ENCODE assay signal across 8 cellular contexts in genomic region chr17:80254396-80255241, GRCh38. TPM values are rescaled to one million over a fixed set of nuclear protein-coding genes. Genes with fewer than 3 reads are reported as not detected.
DNase-seq lines count a peak whose midpoint lies in the region; ATAC-seq and TF ChIP-seq lines count a peak whose summit lies in the region.

No MANE protein-coding gene starts in this region.

- no peak overlapping the region for H3K9ac ChIP-seq in HUES64 (ENCODE audit: low read depth, low read length)

- in situ Hi-C loops in T47D (cut with HindIII; ENCODE audit: low pct_unique_long_range_greater_than_20kb, low sequenced_read_pairs), result no loop called here

- H3K4me1 Mint-ChIP-seq in T-helper 17 cell, result peaks cover 36% of the 10 kb centered on the region
- peaks cover 9% of the 10 kb centered on the region for H3K4me1 Mint-ChIP-seq in mesothelial cell of epicardium

- no peak for TF ChIP-seq CTCF in mesothelial cell of epicardium (IDR thresholded peaks at IDR 0.05; ENCODE audit: unreplicated experiment)

- H3K4me3 Mint-ChIP-seq in T-helper 17 cell (peak overlapping the region; percentile 73), mesothelial cell of epicardium (no peak overlapping the region)

- no peaks in the 10 kb centered on the region for H3K79me2 ChIP-seq in ACC112 (ENCODE audit: control insufficient read depth, insufficient read depth, low read length, unreplicated experiment)

- H2AFZ ChIP-seq in ACC112 (ENCODE audit: low read length, unreplicated experiment), result no peak overlapping the region

- no peaks in the 10 kb centered on the region for H3K36me3 Mint-ChIP-seq in T-helper 17 cell (ENCODE audit: low read depth)
- peaks cover 8% of the 10 kb centered on the region for H3K36me3 Mint-ChIP-seq in mesothelial cell of epicardium

- H3K27ac Mint-ChIP-seq in T-helper 17 cell (peak overlapping the region; percentile 96), mesothelial cell of epicardium (peak overlapping the region; percentile 81)

- ATAC-seq in GM18867 (IDR thresholded peaks at IDR 0.05; ENCODE audit: unreplicated experiment) (peak; percentile 45), T-helper 17 cell (peak; percentile 57)

- H3K27me3 Mint-ChIP-seq in T-helper 17 cell (no peaks in the 10 kb centered on the region), mesothelial cell of epicardium (ENCODE audit: low read depth) (no peaks in the 10 kb centered on the region)

- H3K9me3 Mint-ChIP-seq in mesothelial cell of epicardium, result no peaks in the 10 kb centered on the region

- DNase-seq in T-helper 17 cell (no peak), T47D (ENCODE audit: low read depth in 1 of 2, low spot score in 1 of 2) (peak; percentile 88 to 94), mesothelial cell of epicardium (ENCODE audit: low spot score in 2 of 2, unreplicated experiment in 2 of 2) (no peak), hypothalamus (lab: John Stamatoyannopoulos, UW) (no peak)

- H3K9me3 ChIP-seq in HUES64 (ENCODE audit: insufficient read depth, low read depth, low read length) (no peaks in the 10 kb centered on the region), T-helper 17 cell (ENCODE audit: control insufficient read depth, low read length, poor library complexity, severe bottlenecking) (no peaks in the 10 kb centered on the region)

- no peaks in the 10 kb centered on the region for H3K27me3 ChIP-seq in ACC112 (ENCODE audit: insufficient read depth, low read length)
- no peaks in the 10 kb centered on the region for H3K27me3 ChIP-seq in HUES64 (ENCODE audit: insufficient read depth, low read length)

- H3K36me3 ChIP-seq in ACC112 (ENCODE audit: insufficient read depth, low read length), result no peaks in the 10 kb centered on the region
- peaks cover 6% of the 10 kb centered on the region; the same call in 1 of the 2 replicates for H3K36me3 ChIP-seq in HUES64 (ENCODE audit: insufficient read depth, low read length)
- no peaks in the 10 kb centered on the region for H3K36me3 ChIP-seq in urinary bladder (ENCODE audit: insufficient read depth)

- H3K4me3 ChIP-seq in ACC112 (ENCODE audit: low read depth, low read length) (peak overlapping the region; percentile 23; the same call in 1 of the 2 replicates), HUES64 (ENCODE audit: low read length) (no peak overlapping the region), urinary bladder (ENCODE audit: low read depth, low read length) (no peak overlapping the region)

- WGBS in HUES64, result 90% methylated on average over 13 of the region's 13 CpGs
- 66% methylated on average over 13 of the region's 13 CpGs for WGBS in urinary bladder

- H3K27ac ChIP-seq in ACC112 (ENCODE audit: low read depth, low read length), result peak overlapping the region; percentile 91
- H3K27ac ChIP-seq in HUES64 (ENCODE audit: low read depth, low read length), result peak overlapping the region; percentile 41
- peak overlapping the region; percentile 65 for H3K27ac ChIP-seq in urinary bladder (ENCODE audit: low read depth)

- H3K4me1 ChIP-seq in ACC112 (ENCODE audit: control insufficient read depth, insufficient read depth, low read length, unreplicated experiment) (peaks cover 24% of the 10 kb centered on the region), HUES64 (ENCODE audit: insufficient read depth, low read length) (peaks cover 9% of the 10 kb centered on the region; the same call in 1 of the 2 replicates), urinary bladder (ENCODE audit: insufficient read depth) (peaks cover under 1% of the 10 kb centered on the region)

RNA-seq across cellular contexts. Expression of gene RNF213, which starts 6.0 kb away (rescaled TPM):
- 13.8 TPM for polyA plus RNA-seq in HUES64 (2013, experiment 1 of 2)
- 20.4 TPM for polyA plus RNA-seq in HUES64 (2013, experiment 2 of 2)
- 100 to 1,000 TPM; 528 to 571 TPM for total RNA-seq in T-helper 17 cell
- 62.6 to 76.7 TPM (median 63.4 TPM) in 3 replicates for total RNA-seq in mesothelial cell of epicardium
- 81.5 TPM for total RNA-seq in urinary bladder
- polyA plus RNA-seq in urinary bladder, result 37.2 TPM

RNA-seq across cellular contexts. Expression of gene SLC26A11, which starts 34.4 kb away (rescaled TPM):
- polyA plus RNA-seq in HUES64 (2013, experiment 1 of 2), result 9.8 TPM
- polyA plus RNA-seq in HUES64 (2013, experiment 2 of 2), result 12.0 TPM
- 10 to 100 TPM; 57.0 to 73.8 TPM for total RNA-seq in T-helper 17 cell
- total RNA-seq in mesothelial cell of epicardium, result 32.5 to 41.2 TPM (median 36.3 TPM) in 3 replicates
- total RNA-seq in urinary bladder, result 9.2 TPM
- polyA plus RNA-seq in urinary bladder, result 14.2 TPM

RNA-seq across cellular contexts. Expression of gene SGSH, which starts 34.5 kb away (rescaled TPM):
- 13.8 TPM for polyA plus RNA-seq in HUES64 (2013, experiment 1 of 2)
- 12.7 TPM for polyA plus RNA-seq in HUES64 (2013, experiment 2 of 2)
- total RNA-seq in T-helper 17 cell, result 100 to 1,000 TPM; 136 to 151 TPM
- 49.6 to 57.0 TPM (median 53.7 TPM) in 3 replicates for total RNA-seq in mesothelial cell of epicardium
- total RNA-seq in urinary bladder, result 8.4 TPM
- polyA plus RNA-seq in urinary bladder, result 30.6 TPM

Comparison
In these comparisons a context has a peak if more than half of its experiments do, and no peak if none do; other contexts are left out.
1. H3K27ac ChIP-seq: peak in every context shown above with its lines; median percentile 91 in ACC112; 65 in urinary bladder; 41 in HUES64.
2. DNase-seq: peak in T47D (2 of 2); none in T-helper 17 cell (0 of 3), mesothelial cell of epicardium (0 of 2) and hypothalamus (0 of 51).